ENCODE assay signal across 8 cellular contexts in the genomic region with DNA sequence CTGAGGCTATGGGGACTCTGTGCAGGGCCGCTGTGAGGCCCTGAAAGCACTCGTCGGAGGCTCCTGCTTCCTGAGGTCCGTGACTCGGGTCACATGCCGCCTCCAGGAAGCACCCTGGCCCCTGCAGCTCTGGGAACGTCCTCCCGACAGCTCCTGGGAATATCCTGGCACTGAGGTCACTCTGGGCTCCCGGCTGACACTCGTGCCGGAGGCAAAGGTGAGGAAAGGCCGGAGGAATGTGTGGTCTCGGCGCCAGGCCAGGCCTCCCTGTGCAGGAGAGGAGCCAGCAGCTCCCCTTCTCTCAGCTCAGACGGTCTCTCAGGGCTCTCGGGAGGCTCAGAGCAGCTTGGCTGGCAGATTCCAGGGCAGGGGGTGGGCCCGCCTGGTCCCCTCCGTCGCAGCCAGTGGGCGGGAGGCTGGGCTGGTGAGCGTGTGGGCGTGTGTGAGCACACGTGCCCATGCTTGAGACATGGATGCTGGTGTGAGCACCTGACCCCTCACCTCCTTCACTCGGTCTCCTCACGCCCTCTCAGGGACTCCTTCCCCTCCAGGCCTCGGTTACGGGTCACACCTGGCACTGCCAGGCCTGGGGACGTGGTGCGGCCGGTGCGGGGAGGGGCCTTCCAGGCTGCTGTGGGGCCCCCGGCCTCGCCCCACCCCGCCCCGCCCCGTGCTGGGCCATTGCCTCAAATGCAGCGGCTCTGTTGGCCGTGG. TPM values are rescaled to one million over a fixed set of nuclear protein-coding genes. Genes with fewer than 3 reads are reported as not detected.
A peak's percentile ranks its signal among the peaks of the same experiment; 100 is the strongest.
DNase-seq lines count a peak whose midpoint lies in the region; ATAC-seq and TF ChIP-seq lines count a peak whose summit lies in the region.

No MANE protein-coding gene starts in this region.

- ATAC-seq in CD4-positive, alpha-beta T cell (ENCODE audit: poor library complexity), result peak; percentile 78
- ATAC-seq in GM21723 (IDR thresholded peaks at IDR 0.05; ENCODE audit: unreplicated experiment), result peak; percentile 56
- peak; percentile 68 for ATAC-seq in activated naive CD8-positive, alpha-beta T cell treated with anti-CD3 and anti-CD28 coated beads, Interleukin-2, amount 10 ng/mL, durations not matched to agents 7 days and 5 days (ENCODE audit: low read depth)

- under 1% methylated on average over 36 of the region's 38 CpGs for WGBS in prostate gland

- H3K4me1 Mint-ChIP-seq in CD4-positive, alpha-beta T cell (ENCODE audit: low read depth), result no peaks in the 10 kb centered on the region
- peaks cover 2% of the 10 kb centered on the region for H3K4me1 Mint-ChIP-seq in activated naive CD8-positive, alpha-beta T cell treated with anti-CD3 and anti-CD28 coated beads, Interleukin-2, amount 10 ng/mL, durations not matched to agents 7 days and 5 days

- DNase-seq in CD4-positive, alpha-beta T cell, result peak in 2 of 10 experiments; percentile 14 to 35
- DNase-seq in NCI-H345 treated with DMSO at 0.1 percent for 48 hours (lab: John Stamatoyannopoulos, UW; ENCODE audit: unreplicated experiment) (peak; percentile 39), cardiac septum (ENCODE audit: low spot score) (peak; percentile 75), prostate gland (ENCODE audit: low spot score) (no peak), NK-92 (lab: John Stamatoyannopoulos, UW; ENCODE audit: unreplicated experiment) (no peak), NCI-H187 treated with DMSO at 0.1 percent for 48 hours (lab: John Stamatoyannopoulos, UW) (no peak)
- peak; percentile 59 for DNase-seq in activated naive CD8-positive, alpha-beta T cell treated with anti-CD3 and anti-CD28 coated beads, Interleukin-2, amount 10 ng/mL, durations not matched to agents 7 days and 5 days

- H3K27ac ChIP-seq in CD4-positive, alpha-beta T cell (ENCODE audit: low read depth, low read length), result no peak overlapping the region
- no peak overlapping the region for H3K27ac ChIP-seq in prostate gland

- POLR2A ChIA-PET in CD4-positive, alpha-beta T cell (lab: Charles Lee), result interaction anchor here (1.0 kb wide), 1 partner anchor 11 kb away, joined by 3 read pairs; no protein-coding TSS in a partner anchor
- POLR2A ChIA-PET in activated naive CD8-positive, alpha-beta T cell treated with anti-CD3 and anti-CD28 coated beads, Interleukin-2, amount 10 ng/mL, durations not matched to agents 7 days and 5 days (lab: Charles Lee), result interaction anchor here (1.3 kb wide), 1 partner anchor 11 kb away, joined by 3 read pairs; no protein-coding TSS in a partner anchor

- no peaks in the 10 kb centered on the region for H3K36me3 ChIP-seq in prostate gland

- H3K27me3 ChIP-seq in CD4-positive, alpha-beta T cell (ENCODE audit: control insufficient read depth, insufficient read depth, low read length), result peaks cover 13% of the 10 kb centered on the region
- H3K27me3 ChIP-seq in prostate gland (replicated peaks; ENCODE audit: insufficient read depth), result no peaks in the 10 kb centered on the region

- peak overlapping the region; percentile 20 for H3K4me3 Mint-ChIP-seq in CD4-positive, alpha-beta T cell
- H3K4me3 Mint-ChIP-seq in activated naive CD8-positive, alpha-beta T cell treated with anti-CD3 and anti-CD28 coated beads, Interleukin-2, amount 10 ng/mL, durations not matched to agents 7 days and 5 days, result peak overlapping the region; percentile 19

- H3K4me3 ChIP-seq in prostate gland, result peak overlapping the region; percentile 8 to 26

- CTCF ChIA-PET in CD4-positive, alpha-beta T cell (lab: Charles Lee), result no interaction called here

- peaks cover 9% of the 10 kb centered on the region for H3K4me1 ChIP-seq in prostate gland (replicated peaks)

- intact Hi-C loops in CD4-positive, alpha-beta T cell (cut with DNase I, micrococcal nuclease), result no loop called here
- intact Hi-C loops in cardiac septum (cut with DNase I), result no loop called here
- intact Hi-C loops in prostate gland (cut with DNase I), result no loop called here

- H3K27me3 Mint-ChIP-seq in CD4-positive, alpha-beta T cell, result peaks cover 3% of the 10 kb centered on the region
- H3K27me3 Mint-ChIP-seq in activated naive CD8-positive, alpha-beta T cell treated with anti-CD3 and anti-CD28 coated beads, Interleukin-2, amount 10 ng/mL, durations not matched to agents 7 days and 5 days, result no peaks in the 10 kb centered on the region

- TF ChIP-seq POLR2A in prostate gland (IDR thresholded peaks at IDR 0.05), result peak; percentile 24

- no peak for TF ChIP-seq CTCF in CD4-positive, alpha-beta T cell (IDR thresholded peaks at IDR 0.05)
- TF ChIP-seq CTCF in prostate gland (IDR thresholded peaks at IDR 0.05), result no peak

- H3K27ac Mint-ChIP-seq in CD4-positive, alpha-beta T cell, result no peak overlapping the region
- no peak overlapping the region for H3K27ac Mint-ChIP-seq in activated naive CD8-positive, alpha-beta T cell treated with anti-CD3 and anti-CD28 coated beads, Interleukin-2, amount 10 ng/mL, durations not matched to agents 7 days and 5 days

- no peaks in the 10 kb centered on the region for H3K9me3 Mint-ChIP-seq in CD4-positive, alpha-beta T cell
- no peaks in the 10 kb centered on the region for H3K9me3 Mint-ChIP-seq in activated naive CD8-positive, alpha-beta T cell treated with anti-CD3 and anti-CD28 coated beads, Interleukin-2, amount 10 ng/mL, durations not matched to agents 7 days and 5 days

- H3K36me3 Mint-ChIP-seq in CD4-positive, alpha-beta T cell (ENCODE audit: low read depth), result no peaks in the 10 kb centered on the region
- peaks cover 2% of the 10 kb centered on the region for H3K36me3 Mint-ChIP-seq in activated naive CD8-positive, alpha-beta T cell treated with anti-CD3 and anti-CD28 coated beads, Interleukin-2, amount 10 ng/mL, durations not matched to agents 7 days and 5 days

- no peaks in the 10 kb centered on the region for H3K9me3 ChIP-seq in CD4-positive, alpha-beta T cell (ENCODE audit: control insufficient read depth, low read length)
- H3K9me3 ChIP-seq in prostate gland, result no peaks in the 10 kb centered on the region

RNA-seq across cellular contexts. Expression of a gene that starts 5.5 kb away (rescaled TPM):
- not detected for total RNA-seq in CD4-positive, alpha-beta T cell
- total RNA-seq in activated naive CD8-positive, alpha-beta T cell treated with anti-CD3 and anti-CD28 coated beads, Interleukin-2, amount 10 ng/mL, durations not matched to agents 7 days and 5 days, result not detected
- total RNA-seq in cardiac septum, result not detected
- 1 to 10 TPM; 1.4 to 1.8 TPM for total RNA-seq in prostate gland

RNA-seq across cellular contexts. Expression of a gene that starts 36.3 kb away (rescaled TPM):
- total RNA-seq in CD4-positive, alpha-beta T cell, result 10 to 100 TPM; 11.1 to 11.3 TPM
- total RNA-seq in activated naive CD8-positive, alpha-beta T cell treated with anti-CD3 and anti-CD28 coated beads, Interleukin-2, amount 10 ng/mL, durations not matched to agents 7 days and 5 days, result 10 to 100 TPM; 22.7 to 23.0 TPM
- total RNA-seq in cardiac septum (5.4 TPM), prostate gland (10 to 100 TPM; 20.0 to 26.4 TPM)

RNA-seq across cellular contexts. Expression of a gene that starts 59.6 kb away (rescaled TPM):
- total RNA-seq in CD4-positive, alpha-beta T cell, result 1 to 10 TPM; 1.5 to 2.0 TPM
- 10 to 100 TPM; 18.8 to 19.3 TPM for total RNA-seq in activated naive CD8-positive, alpha-beta T cell treated with anti-CD3 and anti-CD28 coated beads, Interleukin-2, amount 10 ng/mL, durations not matched to agents 7 days and 5 days
- 27.0 TPM for total RNA-seq in cardiac septum
- 10 to 100 TPM; 87.7 to 92.4 TPM for total RNA-seq in prostate gland

Comparison
In these comparisons a context has a peak if more than half of its experiments do, and no peak if none do; other contexts are left out.
1. DNase-seq: peak in NCI-H345 treated with DMSO at 0.1 percent for 48 hours (single experiment), activated naive CD8-positive, alpha-beta T cell treated with anti-CD3 and anti-CD28 coated beads, Interleukin-2, amount 10 ng/mL, durations not matched to agents 7 days and 5 days (single experiment) and cardiac septum (single experiment); none in prostate gland (single experiment), NK-92 (single experiment) and NCI-H187 treated with DMSO at 0.1 percent for 48 hours (single experiment).
2. Peak in every context shown above with its lines, with median percentiles within 50 percentile points of each other: ATAC-seq.